ENCODE assay signal across 26 cellular contexts in the genomic region with DNA sequence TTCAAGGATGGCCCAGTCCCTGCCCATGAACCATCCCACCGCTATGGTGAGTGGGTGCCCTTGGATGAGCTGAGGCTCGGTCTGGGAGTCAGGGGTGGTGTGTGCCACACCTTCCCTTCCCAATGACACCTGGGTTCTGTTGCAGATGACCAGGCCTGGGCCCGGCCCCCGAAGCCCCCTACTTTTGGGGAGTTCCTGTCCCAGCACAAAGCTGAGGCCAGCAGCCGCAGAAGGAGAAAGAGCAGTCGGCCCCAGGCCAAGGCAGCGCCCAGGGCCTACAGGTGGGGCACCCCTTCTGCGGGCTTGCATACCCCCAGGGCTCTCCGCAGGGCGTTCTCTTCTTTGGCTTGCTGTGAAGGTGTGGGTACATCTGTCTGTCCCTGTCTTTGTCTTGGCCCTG. TPM values are rescaled to one million over a fixed set of nuclear protein-coding genes. Genes with fewer than 3 reads are reported as not detected.
"Had no signal": no experiment of that assay in that cellular context is flagged by ENCODE, and none has a peak within 500 bp of the region (broad histone marks: within the 10 kb centered on the region; RNA-seq: fewer than 3 reads in every experiment).

No MANE protein-coding gene starts in this region.

- ATAC-seq: effector memory CD8-positive, alpha-beta T cell; left colon; T-cell had no signal

- DNase-seq: activated CD4-positive, alpha-beta memory T cell treated with anti-CD3 and anti-CD28 coated beads for 36 hours; activated CD4-positive, alpha-beta T cell treated with anti-CD3 and anti-CD28 coated beads for 4 hours; activated effector memory CD4-positive, alpha-beta T cell treated with Interleukin-2 at 50 U/mL for 16 hours; activated naive CD4-positive, alpha-beta T cell treated with Interleukin-2 at 50 U/mL for 16 hours; activated T-cell treated with anti-CD3 and anti-CD28 coated beads, Interleukin-2, amount 50 U/mL, for 48 hours; amniotic stem cell; brain microvascular endothelial cell; cortex of kidney; effector memory CD8-positive, alpha-beta T cell; foreskin fibroblast; head of caudate nucleus; hippocampal formation; left colon; naive B cell; nephron progenitor cell; nucleus accumbens; stimulated activated CD4-positive, alpha-beta T cell treated with anti-CD3 and anti-CD28 coated beads, Interleukin-15, amount 100 ng/mL, for 24 hours; stimulated activated CD4-positive, alpha-beta T cell treated with anti-CD3 and anti-CD28 coated beads, Interleukin-2, amount 100 ng/mL, for 24 hours; stimulated activated naive CD4-positive, alpha-beta T cell; T-cell had no signal

- H3K27me3 Mint-ChIP-seq: activated CD4-positive, alpha-beta memory T cell treated with anti-CD3 and anti-CD28 coated beads for 36 hours; effector memory CD8-positive, alpha-beta T cell; naive B cell; T-cell had no signal

- H3K9ac ChIP-seq: parathyroid adenoma had no signal

- H3K79me2 ChIP-seq: parathyroid adenoma had no signal

- H3K27me3 ChIP-seq: brain microvascular endothelial cell, right atrium auricular region, tibial nerve had no signal

- H3K4me3 Mint-ChIP-seq: activated CD4-positive, alpha-beta memory T cell treated with anti-CD3 and anti-CD28 coated beads for 36 hours; mesothelial cell of epicardium; nephron progenitor cell had no signal

- H3K9me3 Mint-ChIP-seq: activated CD4-positive, alpha-beta memory T cell treated with anti-CD3 and anti-CD28 coated beads for 36 hours; effector memory CD8-positive, alpha-beta T cell; mesothelial cell of epicardium; naive B cell; nephron progenitor cell; T-cell had no signal

- H2AFZ ChIP-seq: parathyroid adenoma had no signal

- H3K4me1 ChIP-seq: parathyroid adenoma had no signal

- H3K9me3 ChIP-seq: right atrium auricular region, tibial nerve had no signal

- H3K27ac Mint-ChIP-seq: activated CD4-positive, alpha-beta memory T cell treated with anti-CD3 and anti-CD28 coated beads for 36 hours; mesothelial cell of epicardium; nephron progenitor cell; T-cell had no signal

- H3K4me2 ChIP-seq: smooth muscle cell had no signal

- H3K27ac ChIP-seq: brain microvascular endothelial cell, parathyroid adenoma, right atrium auricular region, tibial nerve had no signal

- H3K4me3 ChIP-seq: right atrium auricular region, smooth muscle cell, tibial nerve had no signal

RNA-seq across cellular contexts. Expression of a gene that starts 39.3 kb away (rescaled TPM):
- total RNA-seq: pulmonary artery endothelial cell had no signal
